ENCODE assay signal across 19 cellular contexts in the genomic region with DNA sequence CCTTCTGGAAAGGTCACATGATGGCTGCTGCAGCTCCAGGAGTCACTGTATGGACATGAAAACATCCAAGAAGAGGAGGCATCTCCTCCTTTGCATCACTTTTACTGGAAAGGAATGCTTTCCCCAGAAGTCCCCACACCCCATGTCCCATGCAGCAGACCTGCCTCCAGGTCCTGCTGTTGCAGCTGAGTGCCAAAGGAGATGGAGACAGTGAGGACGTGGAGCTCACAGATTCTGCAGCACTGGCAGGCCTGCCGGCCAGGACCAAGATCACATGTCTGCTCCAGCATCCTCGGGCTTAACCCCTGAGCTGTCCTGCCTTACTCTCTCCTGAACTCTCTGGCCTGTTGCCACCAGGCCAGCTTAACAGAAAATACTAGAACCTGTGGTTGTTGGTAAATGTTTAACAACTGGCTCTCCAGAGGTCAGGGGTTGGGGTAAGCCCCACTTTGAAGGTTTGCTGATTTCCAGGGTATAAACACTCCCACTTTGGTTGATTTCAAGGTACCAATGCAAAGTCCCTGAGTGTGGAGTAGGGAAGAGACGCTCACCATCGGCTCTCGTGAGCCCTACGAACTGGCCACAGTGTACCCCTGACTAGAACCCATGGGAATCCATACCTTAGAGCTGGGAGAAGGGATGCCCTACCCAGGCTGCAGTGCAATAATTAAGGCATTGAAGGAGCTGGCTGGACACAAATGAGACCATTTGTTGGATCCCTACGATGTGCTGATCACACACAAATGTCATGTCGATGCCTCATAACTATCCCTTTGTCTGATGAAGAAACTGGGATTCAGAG.
"Had no signal": no experiment of that assay in that cellular context is flagged by ENCODE, and none has a peak within 500 bp of the region (broad histone marks: within the 10 kb centered on the region; RNA-seq: fewer than 3 reads in every experiment).

No MANE protein-coding gene starts in this region.

- H3K4me1 ChIP-seq: parathyroid adenoma, tibial artery, vagina had no signal

- H3K27ac ChIP-seq: brain microvascular endothelial cell, epithelial cell of prostate, heart left ventricle, parathyroid adenoma, tibial artery, vagina had no signal

- DNase-seq: activated CD4-positive, alpha-beta T cell treated with anti-CD3 and anti-CD28 coated beads, Interleukin-2, amount 50 U/mL, for 1 hour; activated gamma-delta T cell treated with Interleukin-2 at 50 U/mL for 16 hours; activated T-cell treated with anti-CD3 and anti-CD28 coated beads, Interleukin-2, amount 50 U/mL, for 1 hour; anterior cingulate cortex; brain microvascular endothelial cell; cortex of kidney; effector CD8-positive, alpha-beta T cell; immature natural killer cell; left cardiac atrium; stimulated activated naive CD4-positive, alpha-beta T cell; T-helper 2 cell; tibial artery had no signal

- H3K27me3 ChIP-seq: brain microvascular endothelial cell, tibial artery, vagina had no signal

- H3K79me2 ChIP-seq: parathyroid adenoma had no signal

- H3K36me3 Mint-ChIP-seq: activated naive CD8-positive, alpha-beta T cell; immature natural killer cell had no signal

- H3K9me3 ChIP-seq: heart left ventricle, tibial artery, vagina had no signal

- H2AFZ ChIP-seq: parathyroid adenoma had no signal

- H3K9ac ChIP-seq: parathyroid adenoma had no signal

- H3K27ac Mint-ChIP-seq: activated naive CD8-positive, alpha-beta T cell had no signal

- ATAC-seq: heart left ventricle, left cardiac atrium had no signal

- FAIRE-seq: frontal cortex had no signal

- H3K36me3 ChIP-seq: brain microvascular endothelial cell, heart left ventricle, tibial artery, vagina had no signal

- H3K4me3 Mint-ChIP-seq: activated naive CD8-positive, alpha-beta T cell; immature natural killer cell had no signal

- H3K4me3 ChIP-seq: heart left ventricle, lung, tibial artery, vagina had no signal

- H3K9me3 Mint-ChIP-seq: immature natural killer cell had no signal
